ENCODE assay signal across 8 cellular contexts in genomic region chr1:156212833-156213643, GRCh38. TPM values are rescaled to one million over a fixed set of nuclear protein-coding genes. Genes with fewer than 3 reads are reported as not detected.
A peak's percentile ranks its signal among the peaks of the same experiment; 100 is the strongest.
DNase-seq lines count a peak whose midpoint lies in the region; ATAC-seq and TF ChIP-seq lines count a peak whose summit lies in the region.

TSS of gene PMF1 (plus strand) at chr1:156213007. CDS start at chr1:156213016, 9 bp downstream.

- H3K79me2 ChIP-seq in OCI-LY1 (ENCODE audit: insufficient read depth, low read length) = peaks cover 10% of the 10 kb centered on the region; the same call in 1 of the 2 replicates

- no peaks in the 10 kb centered on the region for H3K27me3 Mint-ChIP-seq in Calu3 (ENCODE audit: unreplicated experiment)

- H3K9me3 Mint-ChIP-seq in Calu3 (ENCODE audit: low read depth, unreplicated experiment) = no peaks in the 10 kb centered on the region

- peak within 1 kb of the TSS; percentile 90 for H3K4me3 Mint-ChIP-seq in Calu3 (ENCODE audit: low read depth, unreplicated experiment)

- peak; percentile 87 for ATAC-seq in GM21447 (IDR thresholded peaks at IDR 0.05; ENCODE audit: unreplicated experiment)

- WGBS in mesodermal cell (ENCODE audit: insufficient coverage in 2 of 2), 2 experiments = 0 to 1% methylated on average over 57 of the region's 61 CpGs

- no peaks in the 10 kb centered on the region for H3F3A ChIP-seq in OCI-LY1 (ENCODE audit: insufficient read depth, low read length)

- peaks cover 24% of the 10 kb centered on the region for H3K36me3 Mint-ChIP-seq in Calu3 (ENCODE audit: insufficient read depth, unreplicated experiment)

- H3K27ac Mint-ChIP-seq in Calu3 (ENCODE audit: unreplicated experiment) = peak within 1 kb of the TSS; percentile 93

- H2AFZ ChIP-seq in OCI-LY1 (ENCODE audit: low read length) = no peak within 1 kb of the TSS

- no peak for TF ChIP-seq CTCF in Calu3 (IDR thresholded peaks at IDR 0.05; ENCODE audit: unreplicated experiment)
- no peak for TF ChIP-seq CTCF in OCI-LY1 (IDR thresholded peaks at IDR 0.05; ENCODE audit: low read length)

- CTCF ChIA-PET in Calu3 (lab: Charles Lee) = interaction anchor here (0.7 to 2.9 kb wide), 11 partner anchors 12 to 116 kb away, joined by 3 to 33 read pairs (median 4); partner anchors contain the start of gene SLC25A44

- H3K9me3 ChIP-seq in OCI-LY1 (ENCODE audit: low read length) (no peaks in the 10 kb centered on the region), mesodermal cell (ENCODE audit: control insufficient read depth, low read length) (no peaks in the 10 kb centered on the region)

- H3K36me3 ChIP-seq in OCI-LY1 (ENCODE audit: insufficient read depth, low read length) (peaks cover 39% of the 10 kb centered on the region; the same call in 1 of the 2 replicates), mesodermal cell (ENCODE audit: control insufficient read depth, insufficient read depth, low read length) (peaks cover 54% of the 10 kb centered on the region)

- intact Hi-C loops in Calu3 (cut with micrococcal nuclease; ENCODE audit: unreplicated experiment) = no loop called here

- BruUV-seq in Calu3 (replicated peaks; lab: Mats Ljungman, UMichigan) = TSS peak; percentile 73

- H3K4me1 Mint-ChIP-seq in Calu3 (ENCODE audit: low read depth, unreplicated experiment) = peaks cover 26% of the 10 kb centered on the region

- H3K9me2 ChIP-seq in OCI-LY1 (ENCODE audit: low read depth, low read length) = no peaks in the 10 kb centered on the region

- H3K4me1 ChIP-seq in OCI-LY1 (ENCODE audit: insufficient read depth, low read length, severe bottlenecking) (peaks cover 19% of the 10 kb centered on the region), mesodermal cell (ENCODE audit: control insufficient read depth, insufficient read depth, low read length, poor library complexity, severe bottlenecking) (no peaks in the 10 kb centered on the region)

- in situ Hi-C loops in endometrial microvascular endothelial cells (cut with HindIII; ENCODE audit: inconsistent ontology term, low pct_unique_long_range_greater_than_20kb, low sequenced_read_pairs) = no loop called here

- H3K27ac ChIP-seq in OCI-LY1 (ENCODE audit: low read depth, low read length, poor library complexity, severe bottlenecking) (peak within 1 kb of the TSS; percentile 80), mesodermal cell (ENCODE audit: low read depth, low read length, severe bottlenecking) (peak within 1 kb of the TSS; percentile 98)

- H3K4me3 ChIP-seq in OCI-LY1 (ENCODE audit: low read depth, low read length, poor library complexity, severe bottlenecking) = peak within 1 kb of the TSS; percentile 80
- H3K4me3 ChIP-seq in mesodermal cell (ENCODE audit: extremely low read depth, insufficient read depth, low read length, poor library complexity, severe bottlenecking) = peak within 1 kb of the TSS; percentile 62

- H3K4me2 ChIP-seq in OCI-LY1 (ENCODE audit: low read length) = peak within 1 kb of the TSS; percentile 88

- no peaks in the 10 kb centered on the region for H3K27me3 ChIP-seq in OCI-LY1 (ENCODE audit: insufficient read depth, low read length)

- H3K9ac ChIP-seq in OCI-LY1 (ENCODE audit: low read length) = peak within 1 kb of the TSS; percentile 74

- peak; percentile 98 for DNase-seq in Calu3
- peak; percentile 100 for DNase-seq in HuH-7 (ENCODE audit: low spot score)
- peak; percentile 95 for DNase-seq in activated CD8-positive, alpha-beta memory T cell treated with anti-CD3 and anti-CD28 coated beads, Interleukin-2, amount 50 U/mL, for 4 hours
- peak; percentile 92 for DNase-seq in stimulated activated CD8-positive, alpha-beta memory T cell treated with anti-CD3 and anti-CD28 coated beads, Interleukin-15, amount 100 ng/mL, for 24 hours (ENCODE audit: low read depth)

- no peaks in the 10 kb centered on the region for H4K20me1 ChIP-seq in OCI-LY1 (ENCODE audit: insufficient read depth, low read length)

RNA-seq across cellular contexts. Expression of gene PMF1, which starts in this region (rescaled TPM):
- total RNA-seq in Calu3 (2022) (57.3 and 59.0 TPM in 2 replicates), endometrial microvascular endothelial cells (ENCODE audit: inconsistent ontology term) (98.5 TPM)
- 70.0 TPM for polyA plus RNA-seq in mesodermal cell (2013, experiment 1 of 2)
- polyA plus RNA-seq in mesodermal cell (2013, experiment 2 of 2) = 62.8 TPM

Comparison
In these comparisons a context has a peak if more than half of its experiments do, and no peak if none do; other contexts are left out.
1. Peak in every context shown above with its lines: DNase-seq, ATAC-seq, H3K4me3 ChIP-seq and H3K27ac ChIP-seq.